Comparison of ENCODE assay signal across 2 cellular contexts in genomic region chr10:123143162-123143824, GRCh38.
TF ChIP-seq lines count a peak whose summit lies in the region.

No MANE protein-coding gene starts in this region.

TF ChIP-seq in SK-N-SH, 30 proteins besides CTCF, POLR2A, EP300 and RAD21:
- no peak for TF ChIP-seq USF1 (IDR thresholded peaks at IDR 0.05; ENCODE audit: borderline replicate concordance, low read depth)

TF ChIP-seq in neural cell, 6 proteins besides CTCF, POLR2A, EP300 and RAD21 (continued from another document):
- no peak for TF ChIP-seq TAF1 (IDR thresholded peaks at IDR 0.05; ENCODE audit: low read depth)
